22 cellular contexts compared by ENCODE assay signal in the genomic region with DNA sequence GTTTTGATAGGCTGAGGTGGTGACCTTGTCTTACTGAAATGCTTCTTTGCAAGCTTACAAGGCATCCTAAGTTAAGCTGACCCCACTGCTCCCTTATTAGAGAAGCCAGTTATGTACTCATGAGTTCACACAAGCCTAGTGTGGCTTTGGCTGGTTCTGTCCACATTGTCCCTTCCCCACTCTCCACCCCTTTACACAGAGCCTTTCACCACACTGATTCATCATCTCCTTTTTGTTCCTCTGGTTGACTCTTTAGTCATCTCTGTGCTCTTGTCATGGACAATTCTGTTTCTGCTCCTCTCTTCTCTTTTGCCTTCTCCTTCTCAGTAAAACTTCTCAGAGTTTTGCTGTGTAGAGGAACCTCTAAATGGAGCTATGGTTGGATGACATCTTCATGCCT. TPM values are rescaled to one million over a fixed set of nuclear protein-coding genes. Genes with fewer than 3 reads are reported as not detected.
A peak's percentile ranks its signal among the peaks of the same experiment; 100 is the strongest.
DNase-seq lines count a peak whose midpoint lies in the region; ATAC-seq, FAIRE-seq and TF ChIP-seq lines count a peak whose summit lies in the region.
"Had no signal": no experiment of that assay in that cellular context is flagged by ENCODE, and none has a peak within 500 bp of the region (broad histone marks: within the 10 kb centered on the region; RNA-seq: fewer than 3 reads in every experiment).

No MANE protein-coding gene starts in this region.

- H3K36me3 ChIP-seq in Karpas-422 (ENCODE audit: insufficient read depth, low read length) (no peaks in the 10 kb centered on the region), astrocyte (ENCODE audit: insufficient read depth, low read length) (no peaks in the 10 kb centered on the region)
- H3K36me3 ChIP-seq: ascending aorta, heart left ventricle, thoracic aorta had no signal

- no peaks in the 10 kb centered on the region for H3K9me3 ChIP-seq in Karpas-422 (ENCODE audit: low read length)
- H3K9me3 ChIP-seq in astrocyte (ENCODE audit: insufficient read depth, low read depth, low read length) = no peaks in the 10 kb centered on the region
- H3K9me3 ChIP-seq: ascending aorta, heart left ventricle, thoracic aorta had no signal

- H2AFZ ChIP-seq in Karpas-422 (ENCODE audit: low read length) (peak overlapping the region; percentile 46), astrocyte (ENCODE audit: low read depth, low read length) (no peak overlapping the region)

- ATAC-seq in activated T-cell treated with anti-CD3 and anti-CD28 coated beads, Interleukin-2, amount 50 U/mL, for 4 hours = peak; percentile 62 to 69
- ATAC-seq in stimulated activated effector memory CD8-positive, alpha-beta T cell treated with anti-CD3 and anti-CD28 coated beads, Interleukin-12 subunit alpha, Interleukin-12 subunit beta, amount 100 ng/mL, for 72 hours = peak; percentile 96
- ATAC-seq: heart left ventricle, left ventricle myocardium superior had no signal

- H3K27ac Mint-ChIP-seq in astrocyte (ENCODE audit: unreplicated experiment) = no peak overlapping the region
- H3K27ac Mint-ChIP-seq in stimulated activated effector memory CD8-positive, alpha-beta T cell treated with anti-CD3 and anti-CD28 coated beads, Interleukin-12 subunit alpha, Interleukin-12 subunit beta, amount 100 ng/mL, for 72 hours = no peak overlapping the region
- H3K27ac Mint-ChIP-seq: CD8-positive, alpha-beta memory T cell had no signal

- no peaks in the 10 kb centered on the region for H4K20me1 ChIP-seq in Karpas-422 (ENCODE audit: insufficient read depth, low read depth, low read length)
- H4K20me1 ChIP-seq in astrocyte (ENCODE audit: insufficient read depth, low read length) = no peaks in the 10 kb centered on the region

- no peaks in the 10 kb centered on the region for H3K4me1 ChIP-seq in Karpas-422 (ENCODE audit: low read length)
- H3K4me1 ChIP-seq in astrocyte (ENCODE audit: insufficient read depth, low read length) = peaks cover 8% of the 10 kb centered on the region
- H3K4me1 ChIP-seq: ascending aorta, heart left ventricle had no signal

- no peak overlapping the region for H3K27ac ChIP-seq in Karpas-422 (ENCODE audit: low read length)
- no peak overlapping the region for H3K27ac ChIP-seq in astrocyte (ENCODE audit: low read depth, low read length)
- H3K27ac ChIP-seq: ascending aorta, heart left ventricle, thoracic aorta had no signal

- H3K27me3 ChIP-seq in Karpas-422 (ENCODE audit: low read length) = no peaks in the 10 kb centered on the region; the same call in 1 of the 2 replicates
- H3K27me3 ChIP-seq in astrocyte (ENCODE audit: insufficient read depth, low read length) = no peaks in the 10 kb centered on the region
- H3K27me3 ChIP-seq: ascending aorta had no signal

- no peak overlapping the region for H3K4me2 ChIP-seq in Karpas-422 (ENCODE audit: low read depth, low read length, poor library complexity, severe bottlenecking)
- no peak overlapping the region for H3K4me2 ChIP-seq in astrocyte (ENCODE audit: low read length)

- no peaks in the 10 kb centered on the region for H3K9me2 ChIP-seq in Karpas-422 (replicated peaks; ENCODE audit: insufficient read depth, low read length)

- no peak for TF ChIP-seq CTCF in astrocyte (IDR thresholded peaks at IDR 0.05; ENCODE audit: insufficient read depth, low read depth, low read length)

- H3K9me3 Mint-ChIP-seq in activated T-cell treated with anti-CD3 and anti-CD28 coated beads, Interleukin-2, amount 50 U/mL, for 4 hours = peaks cover 4% of the 10 kb centered on the region
- H3K9me3 Mint-ChIP-seq in astrocyte (ENCODE audit: unreplicated experiment) = peaks cover 16% of the 10 kb centered on the region
- H3K9me3 Mint-ChIP-seq in stimulated activated effector memory CD8-positive, alpha-beta T cell treated with anti-CD3 and anti-CD28 coated beads, Interleukin-12 subunit alpha, Interleukin-12 subunit beta, amount 100 ng/mL, for 72 hours = peaks cover 4% of the 10 kb centered on the region

- peak; percentile 43 for FAIRE-seq in astrocyte (lab: Jason Lieb, UNC)

- H3K4me3 ChIP-seq in Karpas-422 (ENCODE audit: low read length) = no peak overlapping the region
- H3K4me3 ChIP-seq in astrocyte (ENCODE audit: insufficient read depth, low read depth, low read length) = no peak overlapping the region
- H3K4me3 ChIP-seq: ascending aorta, heart left ventricle, thoracic aorta had no signal

- DNase-seq in activated T-cell treated with anti-CD3 and anti-CD28 coated beads, Interleukin-2, amount 50 U/mL, for 4 hours = no peak
- no peak for DNase-seq in activated T-cell treated with anti-CD3 and anti-CD28 coated beads for 4 hours
- no peak for DNase-seq in Karpas-422
- no peak for DNase-seq in astrocyte (ENCODE audit: low read depth)
- no peak for DNase-seq in stimulated activated effector memory CD8-positive, alpha-beta T cell treated with anti-CD3 and anti-CD28 coated beads, Interleukin-12 subunit alpha, Interleukin-12 subunit beta, amount 100 ng/mL, for 72 hours (ENCODE audit: low spot score in 2 of 2)
- DNase-seq in NCI-H2081 (lab: John Stamatoyannopoulos, UW) = no peak
- no peak for DNase-seq in DMS153 treated with DMSO at 0.1 percent for 48 hours (lab: John Stamatoyannopoulos, UW; ENCODE audit: unreplicated experiment)
- DNase-seq: activated gamma-delta T cell treated with Interleukin-2 at 50 U/mL for 16 hours; CD8-positive, alpha-beta memory T cell; cerebellar nuclear complex; heart left ventricle; KBM-7; left ventricle myocardium superior; NCI-H1436; NCI-H526 treated with DMSO at 0.1 percent for 48 hours; nucleus accumbens; SHP77; stimulated activated CD4-positive, alpha-beta T cell treated with anti-CD3 and anti-CD28 coated beads, Interleukin-12 subunit alpha, Interleukin-12 subunit beta, amount 100 ng/mL, for 4 hours had no signal

- no peaks in the 10 kb centered on the region for H3K36me3 Mint-ChIP-seq in activated T-cell treated with anti-CD3 and anti-CD28 coated beads, Interleukin-2, amount 50 U/mL, for 4 hours (ENCODE audit: insufficient read depth)
- peaks cover 8% of the 10 kb centered on the region for H3K36me3 Mint-ChIP-seq in astrocyte (ENCODE audit: low read depth, unreplicated experiment)
- H3K36me3 Mint-ChIP-seq in stimulated activated effector memory CD8-positive, alpha-beta T cell treated with anti-CD3 and anti-CD28 coated beads, Interleukin-12 subunit alpha, Interleukin-12 subunit beta, amount 100 ng/mL, for 72 hours = no peaks in the 10 kb centered on the region

- no peaks in the 10 kb centered on the region for H3K27me3 Mint-ChIP-seq in activated T-cell treated with anti-CD3 and anti-CD28 coated beads, Interleukin-2, amount 50 U/mL, for 4 hours (ENCODE audit: low read depth)
- H3K27me3 Mint-ChIP-seq in astrocyte (ENCODE audit: low read depth, unreplicated experiment) = no peaks in the 10 kb centered on the region

- no peak overlapping the region for H3K4me3 Mint-ChIP-seq in activated T-cell treated with anti-CD3 and anti-CD28 coated beads, Interleukin-2, amount 50 U/mL, for 4 hours
- no peak overlapping the region for H3K4me3 Mint-ChIP-seq in astrocyte (ENCODE audit: unreplicated experiment)
- no peak overlapping the region for H3K4me3 Mint-ChIP-seq in stimulated activated effector memory CD8-positive, alpha-beta T cell treated with anti-CD3 and anti-CD28 coated beads, Interleukin-12 subunit alpha, Interleukin-12 subunit beta, amount 100 ng/mL, for 72 hours
- H3K4me3 Mint-ChIP-seq: CD8-positive, alpha-beta memory T cell had no signal

- H3K9ac ChIP-seq in Karpas-422 (ENCODE audit: low read length) (no peak overlapping the region), astrocyte (ENCODE audit: low read length) (no peak overlapping the region)

- H3K4me1 Mint-ChIP-seq in activated T-cell treated with anti-CD3 and anti-CD28 coated beads, Interleukin-2, amount 50 U/mL, for 4 hours (ENCODE audit: low read depth) = no peaks in the 10 kb centered on the region
- peaks cover 17% of the 10 kb centered on the region for H3K4me1 Mint-ChIP-seq in astrocyte (ENCODE audit: low read depth, unreplicated experiment)
- peaks cover 8% of the 10 kb centered on the region for H3K4me1 Mint-ChIP-seq in stimulated activated effector memory CD8-positive, alpha-beta T cell treated with anti-CD3 and anti-CD28 coated beads, Interleukin-12 subunit alpha, Interleukin-12 subunit beta, amount 100 ng/mL, for 72 hours
- H3K4me1 Mint-ChIP-seq: CD8-positive, alpha-beta memory T cell had no signal

- no peaks in the 10 kb centered on the region for H3K79me2 ChIP-seq in Karpas-422 (ENCODE audit: low read length)
- H3K79me2 ChIP-seq in astrocyte (ENCODE audit: insufficient read depth, low read length) = no peaks in the 10 kb centered on the region

RNA-seq across cellular contexts. Expression of gene CHRNA9, which starts 4.9 kb away (rescaled TPM):
- not detected for total RNA-seq in activated T-cell treated with anti-CD3 and anti-CD28 coated beads, Interleukin-2, amount 50 U/mL, for 4 hours
- total RNA-seq in Karpas-422 (2014; rRNA removed; shearing (Covaris generic); ENCODE audit: low replicate concordance) = 0.15 and 0.25 TPM in 2 replicates
- 2.8 and 3.4 TPM in 2 replicates for total RNA-seq in astrocyte
- total RNA-seq: ascending aorta; heart left ventricle; left ventricle myocardium superior; mucosa of gallbladder; T-helper 1 cell treated with Interleukin-12 subunit alpha and Interleukin-12 subunit beta and Interleukin-4 antibody, amounts not matched to agents 30 ng/mL and 1 ng/mL, for 36 hours; thoracic aorta had no signal
